In genomic region chr3:191434036-191434435, GRCh38 we compare ENCODE assay signal across 27 cellular contexts. TPM values are rescaled to one million over a fixed set of nuclear protein-coding genes. Genes with fewer than 3 reads are reported as not detected.
DNase-seq lines count a peak whose midpoint lies in the region; ATAC-seq and TF ChIP-seq lines count a peak whose summit lies in the region.
"Had no signal": no experiment of that assay in that cellular context is flagged by ENCODE, and none has a peak within 500 bp of the region (broad histone marks: within the 10 kb centered on the region; RNA-seq: fewer than 3 reads in every experiment).

No MANE protein-coding gene starts in this region.

- H3K27ac ChIP-seq in liver (ENCODE audit: low read depth in 1 of 2, low read length in 2 of 2): no peak overlapping the region
- H3K27ac ChIP-seq: 22Rv1, A549, BLaER1 had no signal

- 34% methylated on average over 1 of the region's 1 CpG for WGBS in liver

- no peak overlapping the region for H3K4me3 ChIP-seq in liver (ENCODE audit: low read depth in 1 of 3, low read length in 3 of 3)
- H3K4me3 ChIP-seq: A549, BLaER1 had no signal

- no peaks in the 10 kb centered on the region for H3K27me3 ChIP-seq in liver (ENCODE audit: control insufficient read depth in 4 of 4, insufficient read depth in 4 of 4, low read length in 3 of 4)
- H3K27me3 ChIP-seq: BE2C, BLaER1 had no signal

- peak in 1 of 2 donors; percentile 31 for TF ChIP-seq RAD21 in liver (IDR thresholded peaks at IDR 0.05)

- H3K9me3 ChIP-seq in liver (ENCODE audit: control insufficient read depth in 4 of 4, low read length in 3 of 4): no peaks in the 10 kb centered on the region
- H3K9me3 ChIP-seq: A549, BLaER1 had no signal

- DNase-seq in NCI-H82 (lab: John Stamatoyannopoulos, UW) (peak; percentile 53), NCI-H82 treated with DMSO at 0.1 percent for 48 hours (lab: John Stamatoyannopoulos, UW; ENCODE audit: unreplicated experiment) (no peak), ELF-1 (ENCODE audit: low read depth, low spot score) (peak; percentile 70), islet precursor cell (peak; percentile 78), NCI-H1105 treated with DMSO at 0.1 percent for 48 hours (lab: John Stamatoyannopoulos, UW) (no peak), GM20000 (ENCODE audit: low spot score) (no peak), omental fat pad (ENCODE audit: low spot score) (no peak)
- DNase-seq: BE2C; C1 segment of cervical spinal cord; CD4-positive, alpha-beta memory T cell; CD4-positive, CD25-positive, alpha-beta regulatory T cell; CD8-positive, alpha-beta memory T cell; COR-L47; DMS 273 treated with DMSO at 0.1 percent for 48 hours; DMS153; DMS53; DMS79; DND-41; EL; GF-D8 had no signal

- peaks cover 2 to 24% (median 11%) of the 10 kb centered on the region in 4 donors for H3K4me1 ChIP-seq in liver (ENCODE audit: control insufficient read depth in 4 of 4, insufficient read depth in 4 of 4, low read length in 3 of 4)
- H3K4me1 ChIP-seq: A549, BE2C had no signal

- no peak for ATAC-seq in omental fat pad (ENCODE audit: low FRiP score)
- ATAC-seq: A549 had no signal

- no peak overlapping the region for H3K9ac ChIP-seq in liver (ENCODE audit: low read depth in 1 of 2, low read length in 2 of 2)
- H3K9ac ChIP-seq: BLaER1 had no signal

- no peaks in the 10 kb centered on the region for H3K36me3 ChIP-seq in liver (ENCODE audit: control insufficient read depth in 4 of 4, insufficient read depth in 3 of 4, low read depth in 1 of 4, low read length in 3 of 4)
- H3K36me3 ChIP-seq: BE2C, BLaER1 had no signal

- TF ChIP-seq CTCF in liver (IDR thresholded peaks at IDR 0.05; ENCODE audit: low read depth, low read length, missing input control) (peak; percentile 10), GM20000 (IDR thresholded peaks at IDR 0.05; ENCODE audit: extremely low read depth, missing control alignments) (no peak), omental fat pad (IDR thresholded peaks at IDR 0.05) (no peak)

TF ChIP-seq in liver, 16 proteins besides CTCF, POLR2A, EP300 and RAD21:
- TF ChIP-seq FOXA1 (IDR thresholded peaks at IDR 0.05) (no peak), YY1 (IDR thresholded peaks at IDR 0.05) (peak; percentile 13), TAF1 (conservative IDR thresholded peaks at IDR 0.05) (no peak), JUND (IDR thresholded peaks at IDR 0.05) (no peak), ZBTB33 (IDR thresholded peaks at IDR 0.05) (no peak)

RNA-seq across cellular contexts. Expression of gene PYDC2, which starts 26.9 kb away (rescaled TPM):
- total RNA-seq in liver: not detected
- not detected for polyA plus RNA-seq in liver
- not detected for total RNA-seq in omental fat pad
- total RNA-seq: A172; CD4-positive, alpha-beta memory T cell; CD4-positive, CD25-positive, alpha-beta regulatory T cell; CD8-positive, alpha-beta memory T cell; Daoy had no signal
- polyA plus RNA-seq: A549; CD14-positive monocyte; CD4-positive, alpha-beta memory T cell; CD4-positive, CD25-positive, alpha-beta regulatory T cell; CD8-positive, alpha-beta memory T cell had no signal

Comparison
In these comparisons a context has a peak if more than half of its experiments do, and no peak if none do; other contexts are left out.
1. DNase-seq: peak in NCI-H82 (single experiment), ELF-1 (single experiment) and islet precursor cell (single experiment); none in NCI-H82 treated with DMSO at 0.1 percent for 48 hours (single experiment), NCI-H1105 treated with DMSO at 0.1 percent for 48 hours (single experiment), GM20000 (single experiment) and omental fat pad (single experiment).